In the genomic region with DNA sequence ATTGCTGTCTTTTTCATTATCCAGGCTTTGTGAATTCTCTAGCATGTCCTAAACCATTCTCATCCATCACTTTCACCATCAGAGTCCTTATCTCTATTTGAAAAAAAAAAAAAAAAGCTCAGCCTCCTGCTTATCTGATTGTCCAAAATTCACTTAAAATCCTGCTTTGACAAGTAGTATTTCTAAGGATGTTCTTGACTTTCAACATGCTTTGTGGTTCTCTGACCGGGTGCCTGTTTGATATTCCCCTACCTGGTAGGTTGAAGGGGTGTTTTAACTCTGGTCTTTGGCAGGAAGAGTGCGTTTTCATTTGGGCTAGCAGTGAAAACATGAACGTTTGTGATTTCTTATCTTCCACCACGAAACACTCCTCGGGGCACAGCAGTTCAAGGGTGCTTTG, we compare ENCODE assay signal across 10 cellular contexts.
"Had no signal": no experiment of that assay in that cellular context is flagged by ENCODE, and none has a peak within 500 bp of the region (broad histone marks: within the 10 kb centered on the region; RNA-seq: fewer than 3 reads in every experiment).

No MANE protein-coding gene starts in this region.

- ATAC-seq: activated CD4-positive, CD25-positive, alpha-beta regulatory T cell treated with anti-CD3 and anti-CD28 coated beads, Interleukin-2, amount 50 U/mL, for 24 hours had no signal

- H3K79me2 ChIP-seq: parathyroid adenoma had no signal

- H3K27me3 ChIP-seq: thyroid gland had no signal

- H3K4me1 ChIP-seq: parathyroid adenoma, thyroid gland had no signal

- H3K36me3 ChIP-seq: thyroid gland had no signal

- H3K9ac ChIP-seq: parathyroid adenoma had no signal

- H2AFZ ChIP-seq: parathyroid adenoma had no signal

- FAIRE-seq: urothelium cell line had no signal

- DNase-seq: activated CD8-positive, alpha-beta memory T cell treated with anti-CD3 and anti-CD28 coated beads for 24 hours; anterior cingulate cortex; dermis blood vessel endothelial cell; hippocampal formation; retina; thyroid gland had no signal

- H3K4me3 ChIP-seq: SK-N-MC, thyroid gland had no signal

- H3K27ac ChIP-seq: parathyroid adenoma, SK-N-MC, thyroid gland had no signal

- H3K9me3 ChIP-seq: thyroid gland had no signal
